In genomic region chr19:3672993-3673392, GRCh38 we compare ENCODE assay signal across 19 cellular contexts. TPM values are rescaled to one million over a fixed set of nuclear protein-coding genes. Genes with fewer than 3 reads are reported as not detected.
A peak's percentile ranks its signal among the peaks of the same experiment; 100 is the strongest.
DNase-seq lines count a peak whose midpoint lies in the region; ATAC-seq, FAIRE-seq and TF ChIP-seq lines count a peak whose summit lies in the region.
"Had no signal": no experiment of that assay in that cellular context is flagged by ENCODE, and none has a peak within 500 bp of the region (broad histone marks: within the 10 kb centered on the region; RNA-seq: fewer than 3 reads in every experiment).

No MANE protein-coding gene starts in this region.

- no peaks in the 10 kb centered on the region for H3K36me3 Mint-ChIP-seq in stimulated activated naive CD8-positive, alpha-beta T cell treated with anti-CD3 and anti-CD28 coated beads, Interleukin-15, Interleukin-2, amounts not matched to agents 100 ng/mL and 50 ng/mL, for 24 hours (ENCODE audit: low read depth)

- TF ChIP-seq POLR2A in K562 (conservative IDR thresholded peaks at IDR 0.05) = no peak

- H2BK15ac ChIP-seq in neuronal stem cell (ENCODE audit: low read length) = no peak overlapping the region

- peak overlapping the region; percentile 48 for H3K18ac ChIP-seq in neuronal stem cell (ENCODE audit: low read length)

- no TSS peak for BruUV-seq in K562 (replicated peaks; lab: Mats Ljungman, UMichigan)

- no peak overlapping the region for H2BK12ac ChIP-seq in neuronal stem cell (ENCODE audit: low read length)

- no peak for DNase-seq in stimulated activated naive CD8-positive, alpha-beta T cell treated with anti-CD3 and anti-CD28 coated beads, Interleukin-15, Interleukin-2, amounts not matched to agents 100 U/mL and 50 U/mL, for 24 hours
- DNase-seq in K562 (ENCODE audit: extremely low read depth in 1 of 4, low spot score in 3 of 4) (peak in 3 of 4 experiments; percentile 32 to 43 (median 36)), neuronal stem cell (ENCODE audit: low spot score) (no peak), SHP77 treated with DMSO at 0.1 percent for 48 hours (lab: John Stamatoyannopoulos, UW) (no peak), nucleus accumbens (lab: John Stamatoyannopoulos, UW) (no peak), GOT3 (lab: John Stamatoyannopoulos, UW) (no peak)
- DNase-seq in stimulated activated CD4-positive, alpha-beta T cell treated with anti-CD3 and anti-CD28 coated beads, Interleukin-4, amount 100 ng/mL, for 1 hour = no peak
- DNase-seq: activated CD4-positive, CD25-positive, alpha-beta regulatory T cell; activated CD8-positive, alpha-beta memory T cell treated with anti-CD3 and anti-CD28 coated beads, Interleukin-2, amount 10 ng/mL, durations not matched to agents 7 days and 5 days; hippocampal formation; NCI-H1436; NCI-H345; NK-92 treated with Interleukin-12 subunit alpha and Interleukin-12 subunit beta, amount 100 ng/mL, for 24 hours; spleen had no signal

- no peak overlapping the region for H4K8ac ChIP-seq in neuronal stem cell (ENCODE audit: low read depth, low read length)

- H3K9ac ChIP-seq in K562 (ENCODE audit: insufficient read depth in 1 of 2, low read depth in 2 of 2, low read length in 2 of 2) = 0 out of 4 replicates have a peak overlapping the region, but pooled peaks of 1 of the 2 experiments have one; percentile 56
- peak overlapping the region; percentile 50 for H3K9ac ChIP-seq in neuronal stem cell (ENCODE audit: low read depth, low read length, poor library complexity)

- TF ChIP-seq RAD21 in K562 (CRISPR knock-in tag; conservative IDR thresholded peaks at IDR 0.05 in 1 of 2, IDR thresholded peaks at IDR 0.05 in 1 of 2) = no peak; a peak in 1 of 4 replicates

- CTCF ChIA-PET in K562 (lab: Yijun Ruan, JAX; ENCODE audit: low intra/inter-chr PET ratio) = no interaction called here

- H3K4me2 ChIP-seq in K562 (ENCODE audit: insufficient read depth, low read length) = no peak overlapping the region
- H3K4me2 ChIP-seq in neuronal stem cell (ENCODE audit: insufficient read depth, low read length, poor library complexity, severe bottlenecking) = no peak overlapping the region

- no peak overlapping the region for H2AK5ac ChIP-seq in neuronal stem cell (ENCODE audit: low read depth, low read length)

- 73% methylated on average over 10 of the region's 13 CpGs for WGBS in K562 (ENCODE audit: insufficient coverage, low coverage, missing lambda C conversion rate)
- no CpG with 5 or more reads among the region's 13 CpGs for WGBS in neuronal stem cell (ENCODE audit: extremely low coverage in 2 of 2, insufficient read length in 2 of 2, insufficient replicate concordance in 1 of 2), 2 donors

- H2BK120ac ChIP-seq in neuronal stem cell (ENCODE audit: low read depth, low read length) = no peak overlapping the region

- peaks cover 52% of the 10 kb centered on the region for H3K79me2 ChIP-seq in K562 (ENCODE audit: control insufficient read depth, insufficient read depth, low read length)

- in situ Hi-C loops in K562 (cut with MboI) = no loop called here

- peak overlapping the region; percentile 32 for H3K27ac Mint-ChIP-seq in stimulated activated naive CD8-positive, alpha-beta T cell treated with anti-CD3 and anti-CD28 coated beads, Interleukin-15, Interleukin-2, amounts not matched to agents 100 ng/mL and 50 ng/mL, for 24 hours

- H3K4me1 ChIP-seq in K562 (replicated peaks in 1 of 2; ENCODE audit: control insufficient read depth in 2 of 2, insufficient read depth in 2 of 2, low read length in 2 of 2) (peaks cover 34 to 69% of the 10 kb centered on the region in 2 experiments), neuronal stem cell (ENCODE audit: control insufficient read depth in 2 of 2, insufficient read depth in 1 of 2, low read depth in 1 of 2, low read length in 2 of 2) (peaks cover 40 to 46% of the 10 kb centered on the region in 2 donors)

- H3K27ac ChIP-seq in K562 (ENCODE audit: extremely low read depth, low read depth, low read length) (no peak overlapping the region), neuronal stem cell (replicated peaks; ENCODE audit: low read length) (no peak overlapping the region)

- H4K20me1 ChIP-seq in K562 (replicated peaks; ENCODE audit: control insufficient read depth, insufficient read depth, low read length) = no peaks in the 10 kb centered on the region

- H3K9me3 Mint-ChIP-seq in stimulated activated naive CD8-positive, alpha-beta T cell treated with anti-CD3 and anti-CD28 coated beads, Interleukin-15, Interleukin-2, amounts not matched to agents 100 ng/mL and 50 ng/mL, for 24 hours = no peaks in the 10 kb centered on the region
- H3K9me3 Mint-ChIP-seq: stimulated activated memory B cell treated with anti-CD40 and anti-IgM and Interleukin-4, amounts not matched to agents 10 μg/mL and 1 μg/mL and 100 μg/mL, for 72 hours had no signal

- H3K9me3 ChIP-seq in K562 (replicated peaks; ENCODE audit: control insufficient read depth, insufficient read depth, low read depth, low read length) (no peaks in the 10 kb centered on the region), neuronal stem cell (replicated peaks in 1 of 2; ENCODE audit: control insufficient read depth in 2 of 2, insufficient read depth in 1 of 2, low read depth in 1 of 2, low read length in 2 of 2) (no peaks in the 10 kb centered on the region)
- H3K9me3 ChIP-seq: spleen had no signal

- no peak overlapping the region for H3K4ac ChIP-seq in neuronal stem cell (ENCODE audit: low read length)

- H3K79me1 ChIP-seq in neuronal stem cell (ENCODE audit: low read depth, low read length) = peaks cover 29% of the 10 kb centered on the region

- H3K4me3 ChIP-seq in K562 = no peak overlapping the region
- H3K4me3 ChIP-seq in neuronal stem cell (ENCODE audit: low read length in 2 of 2) = no peak overlapping the region
- H3K4me3 ChIP-seq: spleen had no signal

- peak overlapping the region; percentile 47 for H3K14ac ChIP-seq in neuronal stem cell (ENCODE audit: low read length)

- H3K36me3 ChIP-seq in K562 (ENCODE audit: control insufficient read depth, insufficient read depth, low read length) (peaks cover 6% of the 10 kb centered on the region; the same call in 1 of the 3 replicates), neuronal stem cell (replicated peaks in 1 of 2; ENCODE audit: control insufficient read depth in 2 of 2, insufficient read depth in 2 of 2, low read length in 2 of 2) (no peaks in the 10 kb centered on the region)

- FAIRE-seq in K562 (lab: Jason Lieb, UNC) = no peak
- FAIRE-seq: GM12892 had no signal

- no peaks in the 10 kb centered on the region for H3K27me3 ChIP-seq in K562 (ENCODE audit: control insufficient read depth in 2 of 2, insufficient read depth in 2 of 2, low read length in 2 of 2)
- H3K27me3 ChIP-seq in neuronal stem cell (ENCODE audit: control insufficient read depth in 3 of 3, insufficient read depth in 3 of 3, low read depth in 1 of 3, low read length in 3 of 3) = no peaks in the 10 kb centered on the region

- H2BK5ac ChIP-seq in neuronal stem cell (ENCODE audit: low read length) = no peak overlapping the region

- POLR2A ChIA-PET in K562 (lab: Yijun Ruan, JAX) = interaction anchor here (1.0 to 4.1 kb wide), 5 partner anchors 12 to 35 kb away, joined by 3 to 16 read pairs (median 6); partner anchors contain the start of gene TJP3

- no peak overlapping the region for H2AFZ ChIP-seq in K562 (ENCODE audit: low read depth, low read length)
- no peak overlapping the region for H2AFZ ChIP-seq in neuronal stem cell (ENCODE audit: low read length)

- intact Hi-C loops in K562 (cut with micrococcal nuclease) = no loop called here

- TF ChIP-seq EP300 in K562 (IDR thresholded peaks at IDR 0.05; ENCODE audit: low read length) = no peak

- no peak overlapping the region for H4K91ac ChIP-seq in neuronal stem cell (ENCODE audit: low read depth, low read length, poor library complexity)

- H3K4me3 Mint-ChIP-seq in stimulated activated naive CD8-positive, alpha-beta T cell treated with anti-CD3 and anti-CD28 coated beads, Interleukin-15, Interleukin-2, amounts not matched to agents 100 ng/mL and 50 ng/mL, for 24 hours = no peak overlapping the region
- H3K4me3 Mint-ChIP-seq: activated CD8-positive, alpha-beta memory T cell treated with anti-CD3 and anti-CD28 coated beads, Interleukin-2, amount 10 ng/mL, durations not matched to agents 7 days and 5 days; stimulated activated memory B cell treated with anti-CD40 and anti-IgM and Interleukin-4, amounts not matched to agents 10 μg/mL and 1 μg/mL and 100 μg/mL, for 72 hours had no signal

- H3K27me3 Mint-ChIP-seq in stimulated activated naive CD8-positive, alpha-beta T cell treated with anti-CD3 and anti-CD28 coated beads, Interleukin-15, Interleukin-2, amounts not matched to agents 100 ng/mL and 50 ng/mL, for 24 hours = no peaks in the 10 kb centered on the region
- H3K27me3 Mint-ChIP-seq: activated CD8-positive, alpha-beta memory T cell treated with anti-CD3 and anti-CD28 coated beads, Interleukin-2, amount 10 ng/mL, durations not matched to agents 7 days and 5 days had no signal

- TF ChIP-seq CTCF in K562 (IDR thresholded peaks at IDR 0.05 in 2 of 3, conservative IDR thresholded peaks at IDR 0.05 in 1 of 3; ENCODE audit: insufficient read depth in 2 of 3, low read depth in 1 of 3, low read length in 3 of 3) = peak; percentile 14 to 52 (median 46); a peak in 4 of 6 replicates

- H3K9me1 ChIP-seq in K562 (ENCODE audit: control insufficient read depth, insufficient read depth, low read length) = no peaks in the 10 kb centered on the region

- ATAC-seq in stimulated activated naive CD8-positive, alpha-beta T cell treated with anti-CD3 and anti-CD28 coated beads, Interleukin-15, Interleukin-2, amounts not matched to agents 100 U/mL and 50 U/mL, for 24 hours = no peak
- ATAC-seq in K562 = no peak
- ATAC-seq: activated CD8-positive, alpha-beta memory T cell treated with anti-CD3 and anti-CD28 coated beads, Interleukin-2, amount 10 ng/mL, durations not matched to agents 7 days and 5 days; stimulated activated memory B cell treated with anti-CD40 and anti-IgM and Interleukin-4, amounts not matched to agents 10 μg/mL and 1 μg/mL and 100 μg/mL, for 72 hours had no signal

- peak overlapping the region; percentile 68 for H3K23ac ChIP-seq in neuronal stem cell (ENCODE audit: low read depth, low read length, poor library complexity)

- peaks cover 52% of the 10 kb centered on the region for H3K4me1 Mint-ChIP-seq in stimulated activated naive CD8-positive, alpha-beta T cell treated with anti-CD3 and anti-CD28 coated beads, Interleukin-15, Interleukin-2, amounts not matched to agents 100 ng/mL and 50 ng/mL, for 24 hours (ENCODE audit: low read depth)

RNA-seq across cellular contexts. Expression of gene PIP5K1C, which starts 27.3 kb away (rescaled TPM):
- 21.1 and 62.3 TPM in 2 replicates for total RNA-seq in K562 (2011; cell fraction: chromatin; rRNA removed; ENCODE audit: low replicate concordance)
- 28.3 and 30.5 TPM in 2 replicates for total RNA-seq in K562 (2011; cell fraction: nucleolus; rRNA removed)
- total RNA-seq in K562 (2011; cell fraction: nucleoplasm; rRNA removed) = 15.8 and 17.5 TPM in 2 replicates
- total RNA-seq in K562 (2014; rRNA removed) (6.0 and 10.7 TPM in 2 replicates), K562 (2014; rRNA removed; fragmentation: Illumina TruSeq; extraction: Trizol) (1.4 and 1.9 TPM in 2 replicates), K562 (2015; rRNA removed; fragmentation: Illumina TruSeq; extraction: Trizol) (4.1 and 5.3 TPM in 2 replicates), K562 (2021) (21.4 and 22.1 TPM in 2 replicates)
- polyA plus RNA-seq in K562 (2011; rRNA removed) (2.9 and 5.8 TPM in 2 replicates), K562 (2014; fragmentation: Illumina TruSeq; extraction: Trizol) (8.0 and 11.3 TPM in 2 replicates), K562 (2014; fragmentation: Nextera tagmentation; extraction: Ambion mirVana) (under 1 TPM; 0.38 to 0.61 TPM), K562 (2014; rRNA removed) (7.6 and 8.3 TPM in 2 replicates)
- 2.9 and 6.4 TPM in 2 replicates for polyA plus RNA-seq in K562 (2011; cell fraction: cytosol; rRNA removed)
- polyA plus RNA-seq in K562 (2011; cell fraction: nucleus; rRNA removed) = 9.4 and 20.2 TPM in 2 replicates
- polyA plus RNA-seq in K562 (2012) = 16.8 and 22.4 TPM in 2 replicates
- 5.1 and 9.5 TPM in 2 replicates for polyA minus RNA-seq in K562 (2011; rRNA and poly(A)+ RNA removed)
- polyA minus RNA-seq in K562 (2011; cell fraction: cytosol; rRNA and poly(A)+ RNA removed) = 15.8 and 26.9 TPM in 2 replicates
- 13.1 and 15.9 TPM in 2 replicates for polyA minus RNA-seq in K562 (2011; cell fraction: nucleus; rRNA and poly(A)+ RNA removed)
- 25.4 TPM for polyA plus RNA-seq in neuronal stem cell (2013, experiment 1 of 2)
- polyA plus RNA-seq in neuronal stem cell (2013, experiment 2 of 2) = 24.7 TPM

RNA-seq across cellular contexts. Expression of gene TJP3, which starts 35.2 kb away (rescaled TPM):
- total RNA-seq in K562 (2011; cell fraction: chromatin; rRNA removed; ENCODE audit: low replicate concordance) = 1.8 and 7.1 TPM in 2 replicates
- 2.9 and 3.5 TPM in 2 replicates for total RNA-seq in K562 (2011; cell fraction: nucleolus; rRNA removed)
- 1.8 and 2.6 TPM in 2 replicates for total RNA-seq in K562 (2011; cell fraction: nucleoplasm; rRNA removed)
- total RNA-seq in K562 (2014; rRNA removed) (0.82 and 1.3 TPM in 2 replicates), K562 (2014; rRNA removed; fragmentation: Illumina TruSeq; extraction: Trizol) (0.11 and 0.38 TPM in 2 replicates), K562 (2015; rRNA removed; fragmentation: Illumina TruSeq; extraction: Trizol) (0.34 and 0.58 TPM in 2 replicates), K562 (2021) (0.92 and 2.4 TPM in 2 replicates)
- polyA plus RNA-seq in K562 (2011; rRNA removed) (1.8 and 2.2 TPM in 2 replicates), K562 (2014; fragmentation: Illumina TruSeq; extraction: Trizol) (0.54 and 1.1 TPM in 2 replicates), K562 (2014; fragmentation: Nextera tagmentation; extraction: Ambion mirVana) (under 1 TPM in 1 of 2 experiments, not detected in 1; 0.11 TPM), K562 (2014; rRNA removed) (0.56 and 0.73 TPM in 2 replicates)
- polyA plus RNA-seq in K562 (2011; cell fraction: cytosol; rRNA removed) = 1.9 and 5.2 TPM in 2 replicates
- polyA plus RNA-seq in K562 (2011; cell fraction: nucleus; rRNA removed) = 4.3 and 9.8 TPM in 2 replicates
- 3.2 and 4.0 TPM in 2 replicates for polyA plus RNA-seq in K562 (2012)
- 1.5 and 1.9 TPM in 2 replicates for polyA minus RNA-seq in K562 (2011; rRNA and poly(A)+ RNA removed)
- polyA minus RNA-seq in K562 (2011; cell fraction: cytosol; rRNA and poly(A)+ RNA removed) = 0.86 and 2.2 TPM in 2 replicates
- polyA minus RNA-seq in K562 (2011; cell fraction: nucleus; rRNA and poly(A)+ RNA removed) = 2.3 and 3.4 TPM in 2 replicates
- 23.4 TPM for polyA plus RNA-seq in neuronal stem cell (2013, experiment 1 of 2)
- 21.0 TPM for polyA plus RNA-seq in neuronal stem cell (2013, experiment 2 of 2)
- total RNA-seq: LHCN-M2, RPMI7951 had no signal

RNA-seq across cellular contexts. Expression of gene CACTIN, which starts 46.4 kb away (rescaled TPM):
- 35.4 and 89.8 TPM in 2 replicates for total RNA-seq in K562 (2011; cell fraction: chromatin; rRNA removed; ENCODE audit: low replicate concordance)
- total RNA-seq in K562 (2011; cell fraction: nucleolus; rRNA removed) = 60.3 and 65.9 TPM in 2 replicates
- 35.3 and 37.6 TPM in 2 replicates for total RNA-seq in K562 (2011; cell fraction: nucleoplasm; rRNA removed)
- 46.5 and 57.8 TPM in 2 replicates for total RNA-seq in K562 (2014; rRNA removed)
- 7.6 and 7.9 TPM in 2 replicates for total RNA-seq in K562 (2014; rRNA removed; fragmentation: Illumina TruSeq; extraction: Trizol)
- 25.6 and 27.3 TPM in 2 replicates for total RNA-seq in K562 (2015; rRNA removed; fragmentation: Illumina TruSeq; extraction: Trizol)
- total RNA-seq in K562 (2021) = 42.1 and 49.2 TPM in 2 replicates
- polyA plus RNA-seq in K562 (2011; rRNA removed) = 15.0 and 19.4 TPM in 2 replicates
- polyA plus RNA-seq in K562 (2011; cell fraction: cytosol; rRNA removed) = 21.9 and 50.9 TPM in 2 replicates
- polyA plus RNA-seq in K562 (2011; cell fraction: nucleus; rRNA removed) = 54.2 and 84.9 TPM in 2 replicates
- polyA plus RNA-seq in K562 (2012) = 22.8 and 28.5 TPM in 2 replicates
- 9.6 and 20.4 TPM in 2 replicates for polyA plus RNA-seq in K562 (2014; fragmentation: Illumina TruSeq; extraction: Trizol)
- under 1 TPM; 0.15 to 0.52 TPM for polyA plus RNA-seq in K562 (2014; fragmentation: Nextera tagmentation; extraction: Ambion mirVana)
- 35.0 and 36.4 TPM in 2 replicates for polyA plus RNA-seq in K562 (2014; rRNA removed)
- polyA minus RNA-seq in K562 (2011; rRNA and poly(A)+ RNA removed) = 4.5 and 9.4 TPM in 2 replicates
- 13.0 and 16.6 TPM in 2 replicates for polyA minus RNA-seq in K562 (2011; cell fraction: cytosol; rRNA and poly(A)+ RNA removed)
- 9.6 and 12.0 TPM in 2 replicates for polyA minus RNA-seq in K562 (2011; cell fraction: nucleus; rRNA and poly(A)+ RNA removed)
- polyA plus RNA-seq in neuronal stem cell (2013, experiment 1 of 2) = 23.9 TPM
- polyA plus RNA-seq in neuronal stem cell (2013, experiment 2 of 2) = 25.3 TPM

Comparison
In these comparisons a context has a peak if more than half of its experiments do, and no peak if none do; other contexts are left out.
1. DNase-seq: peak in K562 (3 of 4); none in stimulated activated naive CD8-positive, alpha-beta T cell treated with anti-CD3 and anti-CD28 coated beads, Interleukin-15, Interleukin-2, amounts not matched to agents 100 U/mL and 50 U/mL, for 24 hours (single experiment), neuronal stem cell (single experiment), SHP77 treated with DMSO at 0.1 percent for 48 hours (single experiment), stimulated activated CD4-positive, alpha-beta T cell treated with anti-CD3 and anti-CD28 coated beads, Interleukin-4, amount 100 ng/mL, for 1 hour (single experiment), nucleus accumbens (0 of 56) and GOT3 (single experiment).